In the genomic region with DNA sequence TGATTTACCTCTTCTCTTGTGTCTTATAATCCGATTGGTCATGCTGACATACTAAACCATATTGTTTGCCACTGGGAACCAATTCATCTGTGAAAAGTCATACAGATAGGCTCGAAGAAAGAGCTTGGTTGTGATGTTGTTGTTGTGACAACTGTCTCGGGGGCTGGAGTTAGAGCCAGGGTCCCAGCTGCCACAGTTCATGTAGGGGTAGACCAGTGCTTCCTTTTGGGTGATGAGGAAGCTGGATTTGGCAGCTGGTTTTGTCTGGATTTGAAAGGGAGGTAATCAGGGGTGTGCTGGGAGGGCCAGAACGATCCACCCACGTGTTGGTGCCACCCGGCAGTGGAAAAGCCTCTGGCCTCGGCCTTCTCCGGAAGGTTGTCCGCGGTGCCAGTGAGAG, we compare ENCODE assay signal across 8 cellular contexts.
"Had no signal": no experiment of that assay in that cellular context is flagged by ENCODE, and none has a peak within 500 bp of the region (broad histone marks: within the 10 kb centered on the region; RNA-seq: fewer than 3 reads in every experiment).

No MANE protein-coding gene starts in this region.

- H3K4me1 ChIP-seq: HAP-1 had no signal

- H3K4me2 ChIP-seq: GM23338 had no signal

- H2AFZ ChIP-seq: GM23338 had no signal

- ATAC-seq: GM23338, HCT116, HepG2 had no signal

- DNase-seq: H7, HFFc6, KBM-7 had no signal

- H3K4me3 ChIP-seq: GM23338, HAP-1 had no signal

- H3K9me3 ChIP-seq: HAP-1 had no signal

- H3K27ac ChIP-seq: HL-60 had no signal

- H3K36me3 ChIP-seq: HAP-1 had no signal
